In genomic region chr12:52582971-52583456, GRCh38 we compare ENCODE assay signal across 8 cellular contexts. TPM values are rescaled to one million over a fixed set of nuclear protein-coding genes. Genes with fewer than 3 reads are reported as not detected.
DNase-seq lines count a peak whose midpoint lies in the region; ATAC-seq and TF ChIP-seq lines count a peak whose summit lies in the region.

No MANE protein-coding gene starts in this region.

- POLR2A ChIA-PET in RWPE1 (lab: Yijun Ruan, JAX; ENCODE audit: low non-redundant PET), result no interaction called here

- no peaks in the 10 kb centered on the region for H3K27me3 ChIP-seq in transverse colon

- no peak overlapping the region for H3K27ac Mint-ChIP-seq in osteocyte (ENCODE audit: unreplicated experiment)

- no peaks in the 10 kb centered on the region for H3K36me3 Mint-ChIP-seq in osteocyte (ENCODE audit: unreplicated experiment)

- ATAC-seq in GM21528 (IDR thresholded peaks at IDR 0.05; ENCODE audit: low FRiP score, unreplicated experiment), result no peak

- TF ChIP-seq POLR2A in transverse colon (IDR thresholded peaks at IDR 0.05), result no peak

- H3K9me3 ChIP-seq in transverse colon, result no peaks in the 10 kb centered on the region

- DNase-seq in DMS53 treated with DMSO at 0.1 percent for 48 hours (lab: John Stamatoyannopoulos, UW; ENCODE audit: unreplicated experiment) (peak; percentile 41), LHCN-M2 (ENCODE audit: low read depth) (peak; percentile 33), RWPE1 (ENCODE audit: low spot score) (peak; percentile 90), germinal center (ENCODE audit: low spot score) (peak; percentile 51), osteocyte (ENCODE audit: extremely low spot score, unreplicated experiment) (no peak), transverse colon (peak; percentile 63)
- peak; percentile 21 to 55 (median 32) for DNase-seq in activated naive CD4-positive, alpha-beta T cell (lab: John Stamatoyannopoulos, UW)

- CTCF ChIA-PET in RWPE1 (lab: Yijun Ruan, JAX), result interaction anchor here (0.5 to 4.1 kb wide), 11 partner anchors 63 to 434 kb away, joined by 3 to 39 read pairs (median 4); partner anchors contain the start of gene KRT5

- intact Hi-C loops in transverse colon (cut with DNase I; ENCODE audit: low total_unique reads), result loop anchor here (5.0 kb wide), 1 partner anchor 289 kb away; no protein-coding TSS in a partner anchor

- no peaks in the 10 kb centered on the region for H3K4me1 Mint-ChIP-seq in osteocyte (ENCODE audit: unreplicated experiment)

- TF ChIP-seq EP300 in transverse colon (IDR thresholded peaks at IDR 0.05; ENCODE audit: low read depth), result no peak

- TF ChIP-seq CTCF in RWPE1 (conservative IDR thresholded peaks at IDR 0.05; ENCODE audit: low read depth) (peak; percentile 76), osteocyte (IDR thresholded peaks at IDR 0.05) (peak; percentile 77), transverse colon (IDR thresholded peaks at IDR 0.05) (peak; percentile 50 to 83 (median 69))

- no peak overlapping the region for H3K4me3 ChIP-seq in transverse colon

- in situ Hi-C loops in transverse colon (cut with MboI; ENCODE audit: low pct_ligation_motif_present in 1 of 4, low pct_unique_long_range_greater_than_20kb in 1 of 4, low sequenced_read_pairs in 3 of 4), result loop anchor here (5.0 to 25.0 kb wide), 6 partner anchors 292 to 404 kb away; no protein-coding TSS in a partner anchor

- 6 to 33% methylated on average over 1 to 7 of the region's 7 CpGs for WGBS in transverse colon (ENCODE audit: low coverage in 1 of 2), 2 donors

- H3K9me3 Mint-ChIP-seq in osteocyte (ENCODE audit: unreplicated experiment), result no peaks in the 10 kb centered on the region

- H3K27me3 Mint-ChIP-seq in osteocyte (ENCODE audit: unreplicated experiment), result peaks cover 57% of the 10 kb centered on the region

- no peaks in the 10 kb centered on the region for H3K4me1 ChIP-seq in transverse colon

- peak overlapping the region; percentile 92 for H3K27ac ChIP-seq in RWPE1
- H3K27ac ChIP-seq in transverse colon, result no peak overlapping the region

- no peaks in the 10 kb centered on the region for H3K36me3 ChIP-seq in transverse colon

- H3K4me3 Mint-ChIP-seq in osteocyte (ENCODE audit: unreplicated experiment), result no peak overlapping the region

RNA-seq across cellular contexts. Expression of gene KRT74, which starts 9.4 kb away (rescaled TPM):
- total RNA-seq in LHCN-M2 (2014; rRNA removed) (not detected in 2 replicates), osteocyte (not detected in 2 replicates), transverse colon (not detected)
- polyA plus RNA-seq in LHCN-M2 (2012), result not detected

RNA-seq across cellular contexts. Expression of gene KRT72, which starts 18.2 kb away (rescaled TPM):
- total RNA-seq in LHCN-M2 (2014; rRNA removed) (not detected in 2 replicates), osteocyte (not detected in 2 replicates), transverse colon (not detected)
- polyA plus RNA-seq in LHCN-M2 (2012), result not detected

RNA-seq across cellular contexts. Expression of gene KRT71, which starts 30.1 kb away (rescaled TPM):
- total RNA-seq in LHCN-M2 (2014; rRNA removed) (not detected in 2 replicates), osteocyte (not detected in 2 replicates), transverse colon (not detected)
- polyA plus RNA-seq in LHCN-M2 (2012), result not detected

RNA-seq across cellular contexts. Expression of gene KRT73, which starts 35.3 kb away (rescaled TPM):
- total RNA-seq in LHCN-M2 (2014; rRNA removed), result not detected in 2 replicates
- not detected for polyA plus RNA-seq in LHCN-M2 (2012)
- total RNA-seq in osteocyte, result not detected in 2 replicates
- total RNA-seq in transverse colon, result not detected
